Comparison of ENCODE assay signal across 9 cellular contexts in genomic region chr19:639251-640155, GRCh38. TPM values are rescaled to one million over a fixed set of nuclear protein-coding genes. Genes with fewer than 3 reads are reported as not detected.
DNase-seq lines count a peak whose midpoint lies in the region; ATAC-seq, FAIRE-seq and TF ChIP-seq lines count a peak whose summit lies in the region.
"Had no signal": no experiment of that assay in that cellular context is flagged by ENCODE, and none has a peak within 500 bp of the region (broad histone marks: within the 10 kb centered on the region; RNA-seq: fewer than 3 reads in every experiment).

FGF22 (plus strand) TSS chr19:639879; CDS start chr19:639926, 47 bp downstream.

- H3K4me1 ChIP-seq in K562 (replicated peaks in 1 of 2; ENCODE audit: control insufficient read depth in 2 of 2, insufficient read depth in 2 of 2, low read length in 2 of 2) (peaks cover 4 to 57% of the 10 kb centered on the region in 2 experiments; a peak in 4 of 5 replicates), iPS DF 6.9 (ENCODE audit: control insufficient read depth, insufficient read depth, low read length) (no peaks in the 10 kb centered on the region; the same call in 1 of the 2 replicates), aorta (ENCODE audit: control insufficient read depth in 1 of 2, insufficient read depth in 2 of 2, low read length in 2 of 2) (no peaks in the 10 kb centered on the region)

- BruUV-seq in K562 (replicated peaks; lab: Mats Ljungman, UMichigan): no TSS peak

- H3K36me3 ChIP-seq in H7 (replicated peaks; ENCODE audit: control insufficient read depth, insufficient read depth, low read length) (no peaks in the 10 kb centered on the region), K562 (ENCODE audit: control insufficient read depth, insufficient read depth, low read length) (peaks cover 6% of the 10 kb centered on the region; the same call in 1 of the 3 replicates), iPS DF 6.9 (ENCODE audit: control insufficient read depth, insufficient read depth, low read length) (no peaks in the 10 kb centered on the region; the same call in 1 of the 2 replicates), aorta (ENCODE audit: control insufficient read depth in 1 of 2, insufficient read depth in 2 of 2, low read length in 1 of 2) (no peaks in the 10 kb centered on the region)

- H3K27me3 ChIP-seq in H7 (ENCODE audit: control insufficient read depth, insufficient read depth, low read length) (peaks cover 16% of the 10 kb centered on the region), K562 (ENCODE audit: control insufficient read depth in 2 of 2, insufficient read depth in 2 of 2, low read length in 2 of 2) (no peaks in the 10 kb centered on the region), iPS DF 6.9 (ENCODE audit: control insufficient read depth, insufficient read depth, low read length) (no peaks in the 10 kb centered on the region), aorta (ENCODE audit: control insufficient read depth in 1 of 2, insufficient read depth in 2 of 2, low read length in 1 of 2) (no peaks in the 10 kb centered on the region)

- H4K20me1 ChIP-seq in K562 (replicated peaks; ENCODE audit: control insufficient read depth, insufficient read depth, low read length): no peaks in the 10 kb centered on the region

- H3K4me2 ChIP-seq in K562 (ENCODE audit: insufficient read depth, low read length): peak within 1 kb of the TSS; percentile 84

- TF ChIP-seq POLR2A in K562 (conservative IDR thresholded peaks at IDR 0.05): peak; percentile 41; the same call in 1 of the 2 replicates

- CTCF ChIA-PET in K562 (lab: Yijun Ruan, JAX; ENCODE audit: low intra/inter-chr PET ratio): no interaction called here

- no peak for TF ChIP-seq EP300 in K562 (IDR thresholded peaks at IDR 0.05; ENCODE audit: low read length)

- DNase-seq in Caki2 (ENCODE audit: low read depth): peak; percentile 64
- DNase-seq in H7: peak; percentile 100
- DNase-seq in NCI-H1417 treated with DMSO at 0.1 percent for 48 hours (lab: John Stamatoyannopoulos, UW): peak; percentile 48
- DNase-seq in UCSD-AML1 (lab: John Stamatoyannopoulos, UW; ENCODE audit: unreplicated experiment): peak; percentile 91
- DNase-seq in K562 (ENCODE audit: extremely low read depth in 1 of 4, low spot score in 3 of 4): peak; percentile 95 to 99 (median 99)
- DNase-seq in iPS DF 6.9 (ENCODE audit: low read depth, low spot score): no peak
- DNase-seq in sciatic nerve (ENCODE audit: low spot score): peak; percentile 96
- peak; percentile 95 to 98 for DNase-seq in aorta

- H3K27ac ChIP-seq in K562 (ENCODE audit: extremely low read depth, low read depth, low read length) (peak within 1 kb of the TSS; percentile 31; the same call in 1 of the 3 replicates), iPS DF 6.9 (ENCODE audit: low read length) (no peak within 1 kb of the TSS), aorta (ENCODE audit: low read depth in 1 of 2, low read length in 2 of 2) (no peak within 1 kb of the TSS)

- H3K79me2 ChIP-seq in K562 (ENCODE audit: control insufficient read depth, insufficient read depth, low read length): no peaks in the 10 kb centered on the region

- in situ Hi-C loops in Caki2 (cut with HindIII; ENCODE audit: low pct_unique_long_range_greater_than_20kb, low sequenced_read_pairs): no loop called here
- in situ Hi-C loops in K562 (cut with MboI): no loop called here

- intact Hi-C loops in K562 (cut with micrococcal nuclease): no loop called here
- intact Hi-C loops in sciatic nerve (cut with DNase I): no loop called here
- intact Hi-C loops in aorta (cut with DNase I): no loop called here

- no peak for TF ChIP-seq CTCF in K562 (IDR thresholded peaks at IDR 0.05 in 2 of 3, conservative IDR thresholded peaks at IDR 0.05 in 1 of 3; ENCODE audit: insufficient read depth in 2 of 3, low read depth in 1 of 3, low read length in 3 of 3)

- peak; percentile 80 for FAIRE-seq in K562 (lab: Jason Lieb, UNC)
- FAIRE-seq: TTC549 had no signal

- POLR2A ChIA-PET in K562 (lab: Yijun Ruan, JAX): interaction anchor here (0.6 kb wide), 1 partner anchor 342 kb away, joined by 3 read pairs; no protein-coding TSS in a partner anchor

- 2% methylated on average over 44 of the region's 108 CpGs for WGBS in K562 (ENCODE audit: insufficient coverage, low coverage, missing lambda C conversion rate)
- WGBS in iPS DF 6.9 (ENCODE audit: insufficient coverage, insufficient read length): no CpG with 5 or more reads among the region's 108 CpGs
- WGBS in aorta, 2 donors: 4 to 6% methylated on average over 56 to 108 of the region's 108 CpGs

- TF ChIP-seq RAD21 in K562 (CRISPR knock-in tag; conservative IDR thresholded peaks at IDR 0.05 in 1 of 2, IDR thresholded peaks at IDR 0.05 in 1 of 2): no peak

- no peaks in the 10 kb centered on the region for H3K9me1 ChIP-seq in K562 (ENCODE audit: control insufficient read depth, insufficient read depth, low read length)

- H3K4me3 ChIP-seq in H7 (ENCODE audit: insufficient read depth, low read depth, low read length) (peak within 1 kb of the TSS; percentile 38), K562 (peak within 1 kb of the TSS; percentile 47), iPS DF 6.9 (ENCODE audit: low read length) (peak within 1 kb of the TSS; percentile 49; the same call in 1 of the 2 replicates), aorta (ENCODE audit: low read length in 2 of 2) (peak within 1 kb of the TSS; percentile 11 to 19)

- H3K9me3 ChIP-seq in K562 (replicated peaks; ENCODE audit: control insufficient read depth, insufficient read depth, low read depth, low read length): no peaks in the 10 kb centered on the region
- no peaks in the 10 kb centered on the region for H3K9me3 ChIP-seq in iPS DF 6.9 (ENCODE audit: control insufficient read depth, insufficient read depth, low read length)
- no peaks in the 10 kb centered on the region for H3K9me3 ChIP-seq in aorta (ENCODE audit: control insufficient read depth, low read length)

- ATAC-seq in K562 (peak; percentile 98), sciatic nerve (peak; percentile 90), aorta (ENCODE audit: low FRiP score) (peak; percentile 94)

- peak within 1 kb of the TSS; percentile 53 to 89 for H3K9ac ChIP-seq in K562 (ENCODE audit: insufficient read depth in 1 of 2, low read depth in 2 of 2, low read length in 2 of 2)

- peak within 1 kb of the TSS; percentile 89 for H2AFZ ChIP-seq in K562 (ENCODE audit: low read depth, low read length)

TF ChIP-seq in K562, 482 proteins besides CTCF, POLR2A, EP300 and RAD21 (continues in another document):
- TF ChIP-seq ARID1B (IDR thresholded peaks at IDR 0.05) (peak; percentile 55), POLR2G (IDR thresholded peaks at IDR 0.05; ENCODE audit: low read depth, low read length) (peak; percentile 18; the same call in 1 of the 2 replicates)

RNA-seq across cellular contexts. Expression of gene FGF22, which starts in this region (rescaled TPM):
- not detected in 2 replicates for total RNA-seq in Caki2 (2014; rRNA removed; shearing (Covaris generic); ENCODE audit: low replicate concordance)
- not detected in 2 replicates for total RNA-seq in H7 (2014; rRNA removed; shearing (Covaris generic))
- 2.3 and 4.6 TPM in 2 replicates for total RNA-seq in K562 (2011; cell fraction: chromatin; rRNA removed; ENCODE audit: low replicate concordance)
- 3.2 and 3.7 TPM in 2 replicates for total RNA-seq in K562 (2011; cell fraction: nucleolus; rRNA removed)
- 2.6 and 4.0 TPM in 2 replicates for total RNA-seq in K562 (2011; cell fraction: nucleoplasm; rRNA removed)
- total RNA-seq in K562 (2014; rRNA removed): 0.49 and 1.7 TPM in 2 replicates
- total RNA-seq in K562 (2014; rRNA removed; fragmentation: Illumina TruSeq; extraction: Trizol): not detected in 2 replicates
- total RNA-seq in K562 (2015; rRNA removed; fragmentation: Illumina TruSeq; extraction: Trizol): 0.25 TPM in 1 of 2 replicates, not detected in the other
- total RNA-seq in K562 (2021): 0.58 and 0.86 TPM in 2 replicates
- polyA plus RNA-seq in K562 (2011; rRNA removed): 0.14 and 0.24 TPM in 2 replicates
- polyA plus RNA-seq in K562 (2011; cell fraction: cytosol; rRNA removed): 0.18 and 0.34 TPM in 2 replicates
- polyA plus RNA-seq in K562 (2011; cell fraction: nucleus; rRNA removed): 1.5 and 3.3 TPM in 2 replicates
- 0.60 and 0.89 TPM in 2 replicates for polyA plus RNA-seq in K562 (2012)
- polyA plus RNA-seq in K562 (2014; fragmentation: Illumina TruSeq; extraction: Trizol): 0.14 TPM in 1 of 2 replicates, not detected in the other
- not detected for polyA plus RNA-seq in K562 (2014; fragmentation: Nextera tagmentation; extraction: Ambion mirVana)
- polyA plus RNA-seq in K562 (2014; rRNA removed): 1.6 and 2.2 TPM in 2 replicates
- not detected in 2 replicates for polyA minus RNA-seq in K562 (2011; rRNA and poly(A)+ RNA removed)
- not detected in 2 replicates for polyA minus RNA-seq in K562 (2011; cell fraction: cytosol; rRNA and poly(A)+ RNA removed)
- polyA minus RNA-seq in K562 (2011; cell fraction: nucleus; rRNA and poly(A)+ RNA removed): 0.33 and 0.40 TPM in 2 replicates
- total RNA-seq in sciatic nerve: 3.2 TPM
- total RNA-seq in aorta: under 1 TPM; 0.36 to 0.45 TPM
- 1 to 10 TPM in 1 of 2 donors, under 1 TPM in 1; 0.63 to 4.8 TPM for polyA plus RNA-seq in aorta

Comparison
In these comparisons a context has a peak if more than half of its experiments do, and no peak if none do; other contexts are left out.
1. Peak in DNase-seq in Caki2; RNA of the gene not detected or under 1 TPM.
2. Peak in DNase-seq and H3K4me3 ChIP-seq in H7; RNA of the gene not detected or under 1 TPM.